8 cellular contexts compared by ENCODE assay signal in the genomic region with DNA sequence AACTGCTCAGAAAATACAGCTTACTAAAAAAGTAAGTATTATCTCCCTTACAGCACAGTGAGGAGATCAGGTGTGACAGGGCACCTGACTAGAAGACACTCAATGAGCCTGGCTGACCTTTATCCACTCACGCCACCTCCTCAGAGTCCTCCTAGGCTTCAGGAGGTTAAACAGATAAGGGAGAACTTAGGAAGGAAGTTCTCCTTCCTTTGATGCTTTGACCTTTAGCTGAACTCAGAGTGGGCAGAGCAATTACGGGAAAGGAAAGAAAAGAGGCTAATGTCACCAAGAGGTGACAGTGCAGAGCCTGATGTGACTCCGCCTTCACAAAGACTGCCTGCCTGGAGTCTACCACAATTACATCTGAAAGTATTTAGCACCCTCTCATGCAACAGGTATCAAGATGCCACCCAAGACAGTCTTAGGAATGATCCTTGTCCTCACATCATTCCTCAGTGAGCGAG. TPM values are rescaled to one million over a fixed set of nuclear protein-coding genes. Genes with fewer than 3 reads are reported as not detected.
DNase-seq lines count a peak whose midpoint lies in the region; ATAC-seq lines count a peak whose summit lies in the region.

No MANE protein-coding gene starts in this region.

- no peaks in the 10 kb centered on the region for H3K27me3 Mint-ChIP-seq in stimulated activated naive CD8-positive, alpha-beta T cell treated with anti-CD3 and anti-CD28 coated beads, Interleukin-15, amount 100 ng/mL, for 72 hours

- H3K4me1 Mint-ChIP-seq in stimulated activated naive CD8-positive, alpha-beta T cell treated with anti-CD3 and anti-CD28 coated beads, Interleukin-15, amount 100 ng/mL, for 72 hours, result peaks cover 69% of the 10 kb centered on the region

- peak overlapping the region; percentile 77 to 83 for H3K4me3 Mint-ChIP-seq in stimulated activated naive CD8-positive, alpha-beta T cell treated with anti-CD3 and anti-CD28 coated beads, Interleukin-15, amount 100 ng/mL, for 72 hours

- peak; percentile 19 for ATAC-seq in HG03342 (IDR thresholded peaks at IDR 0.05; ENCODE audit: unreplicated experiment)
- ATAC-seq in activated naive CD4-positive, alpha-beta T cell treated with anti-CD3 and anti-CD28 coated beads, Interleukin-2, amount 50 U/mL, for 72 hours, result peak; percentile 55 to 72
- ATAC-seq in stimulated activated naive CD8-positive, alpha-beta T cell treated with anti-CD3 and anti-CD28 coated beads, Interleukin-15, amount 100 ng/mL, for 72 hours, result peak; percentile 51

- H3K27ac Mint-ChIP-seq in activated naive CD4-positive, alpha-beta T cell treated with anti-CD3 and anti-CD28 coated beads, Interleukin-2, amount 50 U/mL, for 72 hours, result peak overlapping the region; percentile 67 to 88
- peak overlapping the region; percentile 94 for H3K27ac Mint-ChIP-seq in stimulated activated naive CD8-positive, alpha-beta T cell treated with anti-CD3 and anti-CD28 coated beads, Interleukin-15, amount 100 ng/mL, for 72 hours

- H3K36me3 Mint-ChIP-seq in activated naive CD4-positive, alpha-beta T cell treated with anti-CD3 and anti-CD28 coated beads, Interleukin-2, amount 50 U/mL, for 72 hours, result peaks cover 0 to 12% of the 10 kb centered on the region in 2 donors

- peak; percentile 19 for DNase-seq in activated CD8-positive, alpha-beta memory T cell treated with anti-CD3 and anti-CD28 coated beads, Interleukin-2, amount 50 U/mL, for 4 hours
- DNase-seq in activated CD8-positive, alpha-beta memory T cell treated with anti-CD3 and anti-CD28 coated beads for 24 hours, result no peak
- peak in 1 of 2 donors; percentile 61 for DNase-seq in activated naive CD4-positive, alpha-beta T cell treated with anti-CD3 and anti-CD28 coated beads, Interleukin-2, amount 50 U/mL, for 72 hours (ENCODE audit: low spot score in 2 of 2)
- peak; percentile 29 to 30 for DNase-seq in stimulated activated naive CD8-positive, alpha-beta T cell treated with anti-CD3 and anti-CD28 coated beads, Interleukin-15, amount 100 ng/mL, for 72 hours
- DNase-seq in NCI-H2171 (lab: John Stamatoyannopoulos, UW), result no peak
- no peak for DNase-seq in NCI-H1436 (lab: John Stamatoyannopoulos, UW)
- no peak for DNase-seq in activated gamma-delta T cell (lab: John Stamatoyannopoulos, UW)

- no peaks in the 10 kb centered on the region for H3K9me3 Mint-ChIP-seq in activated naive CD4-positive, alpha-beta T cell treated with anti-CD3 and anti-CD28 coated beads, Interleukin-2, amount 50 U/mL, for 72 hours
- no peaks in the 10 kb centered on the region for H3K9me3 Mint-ChIP-seq in stimulated activated naive CD8-positive, alpha-beta T cell treated with anti-CD3 and anti-CD28 coated beads, Interleukin-15, amount 100 ng/mL, for 72 hours

RNA-seq across cellular contexts. Expression of a gene that starts 36.7 kb away (rescaled TPM):
- 10 to 100 TPM; 18.6 to 25.9 TPM for total RNA-seq in activated naive CD4-positive, alpha-beta T cell treated with anti-CD3 and anti-CD28 coated beads, Interleukin-2, amount 50 U/mL, for 72 hours

Comparison
In these comparisons a context has a peak if more than half of its experiments do, and no peak if none do; other contexts are left out.
1. DNase-seq: peak in activated CD8-positive, alpha-beta memory T cell treated with anti-CD3 and anti-CD28 coated beads, Interleukin-2, amount 50 U/mL, for 4 hours (single experiment) and stimulated activated naive CD8-positive, alpha-beta T cell treated with anti-CD3 and anti-CD28 coated beads, Interleukin-15, amount 100 ng/mL, for 72 hours (2 of 2); none in activated CD8-positive, alpha-beta memory T cell treated with anti-CD3 and anti-CD28 coated beads for 24 hours (single experiment), NCI-H2171 (single experiment), NCI-H1436 (single experiment) and activated gamma-delta T cell (single experiment).
2. Peak in every context shown above with its lines, with median percentiles within 50 percentile points of each other: ATAC-seq.